15 cellular contexts compared by ENCODE assay signal in the genomic region with DNA sequence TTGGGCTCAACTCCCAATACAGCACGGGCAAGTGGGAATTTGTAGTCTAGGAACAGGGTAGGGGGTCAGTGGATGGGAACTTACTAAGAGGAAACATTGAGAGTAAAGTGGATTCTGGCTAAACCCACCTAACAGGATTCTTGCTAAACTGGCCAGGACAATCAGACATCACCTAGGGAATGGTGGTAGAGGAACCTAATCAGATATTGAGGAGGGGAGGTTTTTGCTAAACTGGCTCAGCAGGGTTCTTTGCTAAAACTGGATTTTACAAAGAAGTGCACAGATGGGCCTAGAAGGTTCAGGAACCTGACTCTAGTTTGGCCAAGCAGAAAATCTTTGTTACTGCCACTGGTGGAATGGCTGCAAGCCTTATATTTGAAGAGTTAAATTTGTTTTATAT.
"Had no signal": no experiment of that assay in that cellular context is flagged by ENCODE, and none has a peak within 500 bp of the region (broad histone marks: within the 10 kb centered on the region; RNA-seq: fewer than 3 reads in every experiment).

No MANE protein-coding gene starts in this region.

- H3K4me3 ChIP-seq: cardiac muscle cell, colonic mucosa, heart left ventricle, left lung, mucosa of descending colon, skin epidermis, thyroid gland, vagina had no signal

- H3K9me3 ChIP-seq: colonic mucosa, heart left ventricle, thyroid gland, vagina had no signal

- ATAC-seq: activated CD4-positive, alpha-beta T cell treated with anti-CD3 and anti-CD28 coated beads for 36 hours; heart left ventricle; left lung; mucosa of descending colon had no signal

- H3K4me3 Mint-ChIP-seq: activated CD4-positive, alpha-beta T cell treated with anti-CD3 and anti-CD28 coated beads for 36 hours had no signal

- H3K4me1 ChIP-seq: colonic mucosa had no signal

- H3K36me3 ChIP-seq: cardiac muscle cell, colonic mucosa, left lung, thyroid gland, vagina had no signal

- H3K27ac Mint-ChIP-seq: activated CD4-positive, alpha-beta T cell treated with anti-CD3 and anti-CD28 coated beads for 36 hours had no signal

- H3K27me3 Mint-ChIP-seq: activated CD4-positive, alpha-beta T cell treated with anti-CD3 and anti-CD28 coated beads for 36 hours had no signal

- H3K27ac ChIP-seq: cardiac muscle cell, colonic mucosa, heart left ventricle, left lung, skin epidermis, thyroid gland, vagina, VCaP had no signal

- H3K27me3 ChIP-seq: cardiac muscle cell, colonic mucosa, heart left ventricle, left lung, thyroid gland, vagina had no signal

- DNase-seq: activated CD4-positive, alpha-beta T cell treated with anti-CD3 and anti-CD28 coated beads for 36 hours; activated effector memory CD4-positive, alpha-beta T cell treated with Interleukin-2 at 50 U/mL for 16 hours; activated T-cell treated with anti-CD3 and anti-CD28 coated beads for 4 hours; colonic mucosa; foreskin melanocyte; heart left ventricle; left lung; mucosa of descending colon; SW 1271; T-helper 9 cell; thyroid gland had no signal
